Comparison of ENCODE assay signal across 7 cellular contexts in the genomic region with DNA sequence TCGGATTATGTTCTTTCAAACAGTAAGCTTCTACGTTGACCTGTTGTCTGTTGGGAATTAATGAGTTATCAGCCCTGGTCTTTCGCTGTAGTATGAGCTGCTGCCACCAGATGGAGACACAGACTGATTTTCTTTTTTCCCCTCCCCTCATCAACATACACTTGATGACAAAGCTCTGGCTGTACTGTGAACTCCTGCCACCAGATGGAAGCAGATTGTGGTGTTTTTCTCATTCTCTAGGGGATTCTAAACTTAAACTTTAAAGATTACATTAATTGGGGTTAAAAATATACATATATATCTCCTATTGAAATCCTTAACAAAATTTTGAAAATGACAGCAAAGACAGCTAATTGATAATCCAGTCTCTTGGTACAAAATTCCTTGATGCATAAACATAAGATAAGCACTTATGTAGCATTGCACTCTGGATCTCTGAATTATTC. TPM values are rescaled to one million over a fixed set of nuclear protein-coding genes. Genes with fewer than 3 reads are reported as not detected.
DNase-seq lines count a peak whose midpoint lies in the region; ATAC-seq and TF ChIP-seq lines count a peak whose summit lies in the region.

No MANE protein-coding gene starts in this region.

- peak; percentile 77 for DNase-seq in GM13977 (ENCODE audit: low spot score)
- peak; percentile 51 for DNase-seq in NCI-H1105 treated with DMSO at 0.1 percent for 48 hours (lab: John Stamatoyannopoulos, UW)
- DNase-seq in activated naive CD8-positive, alpha-beta T cell treated with anti-CD3 and anti-CD28 coated beads for 36 hours, result peak; percentile 39
- DNase-seq in cardiac muscle cell (ENCODE audit: low read depth in 1 of 2, low spot score in 1 of 2), result peak; percentile 79 to 82
- peak; percentile 58 for DNase-seq in putamen (ENCODE audit: low spot score)

- peaks cover 6% of the 10 kb centered on the region; the same call in 1 of the 2 replicates for H3F3A ChIP-seq in SU-DHL-6 (ENCODE audit: insufficient read depth)

- H3K27ac Mint-ChIP-seq in activated naive CD8-positive, alpha-beta T cell treated with anti-CD3 and anti-CD28 coated beads for 36 hours, result peak overlapping the region; percentile 8

- TF ChIP-seq CTCF in GM13977 (IDR thresholded peaks at IDR 0.05; ENCODE audit: extremely low read depth, insufficient read depth, missing control alignments) (peak; percentile 94), SU-DHL-6 (IDR thresholded peaks at IDR 0.05; ENCODE audit: insufficient read depth, low read length, poor library complexity, severe bottlenecking) (peak; percentile 70), cardiac muscle cell (IDR thresholded peaks at IDR 0.05; ENCODE audit: low read depth, low read length) (peak; percentile 79)

- H3K27me3 Mint-ChIP-seq in activated naive CD8-positive, alpha-beta T cell treated with anti-CD3 and anti-CD28 coated beads for 36 hours, result no peaks in the 10 kb centered on the region

- no peaks in the 10 kb centered on the region for H4K20me1 ChIP-seq in SU-DHL-6 (ENCODE audit: low read depth, low read length)

- H3K4me3 Mint-ChIP-seq in activated naive CD8-positive, alpha-beta T cell treated with anti-CD3 and anti-CD28 coated beads for 36 hours, result no peak overlapping the region

- H3K4me2 ChIP-seq in SU-DHL-6 (ENCODE audit: low read depth, low read length, poor library complexity, severe bottlenecking), result no peak overlapping the region

- H3K4me3 ChIP-seq in SU-DHL-6 (ENCODE audit: insufficient read depth, low read length, poor library complexity, severe bottlenecking), result no peak overlapping the region
- no peak overlapping the region for H3K4me3 ChIP-seq in cardiac muscle cell

- H3K9me3 Mint-ChIP-seq in activated naive CD8-positive, alpha-beta T cell treated with anti-CD3 and anti-CD28 coated beads for 36 hours, result no peaks in the 10 kb centered on the region

- in situ Hi-C loops in GM13977 (cut with MboI; ENCODE audit: low pct_unique_long_range_greater_than_20kb, low sequenced_read_pairs, unreplicated experiment), result loop anchor here (25.0 kb wide), 1 partner anchor 752 kb away; no protein-coding TSS in a partner anchor

- no peaks in the 10 kb centered on the region for H3K27me3 ChIP-seq in SU-DHL-6 (ENCODE audit: low read length)
- H3K27me3 ChIP-seq in cardiac muscle cell, result no peaks in the 10 kb centered on the region

- H3K27ac ChIP-seq in SU-DHL-6 (ENCODE audit: low read depth, low read length), result no peak overlapping the region
- H3K27ac ChIP-seq in cardiac muscle cell, result no peak overlapping the region

- H3K36me3 ChIP-seq in SU-DHL-6 (ENCODE audit: low read length) (no peaks in the 10 kb centered on the region), cardiac muscle cell (peaks cover 42% of the 10 kb centered on the region)

- no peaks in the 10 kb centered on the region for H3K4me1 ChIP-seq in cardiac muscle cell (ENCODE audit: low read depth)

- H3K36me3 Mint-ChIP-seq in activated naive CD8-positive, alpha-beta T cell treated with anti-CD3 and anti-CD28 coated beads for 36 hours, result peaks cover 34% of the 10 kb centered on the region

- H3K79me2 ChIP-seq in SU-DHL-6 (ENCODE audit: insufficient read depth, low read length), result no peaks in the 10 kb centered on the region

- no peaks in the 10 kb centered on the region for H3K9me2 ChIP-seq in SU-DHL-6 (replicated peaks; ENCODE audit: insufficient read depth, low read length)

- peak; percentile 76 for ATAC-seq in HG02759 (IDR thresholded peaks at IDR 0.05; ENCODE audit: unreplicated experiment)

- H3K4me1 Mint-ChIP-seq in activated naive CD8-positive, alpha-beta T cell treated with anti-CD3 and anti-CD28 coated beads for 36 hours, result peaks cover 23% of the 10 kb centered on the region

- H3K9me3 ChIP-seq in SU-DHL-6 (ENCODE audit: insufficient read depth, low read length) (no peaks in the 10 kb centered on the region), cardiac muscle cell (ENCODE audit: low read depth) (no peaks in the 10 kb centered on the region)

- H3K9ac ChIP-seq in SU-DHL-6 (ENCODE audit: low read length), result no peak overlapping the region

- H2AFZ ChIP-seq in SU-DHL-6 (ENCODE audit: low read depth, low read length, severe bottlenecking), result no peak overlapping the region

RNA-seq across cellular contexts. Expression of gene SMS, which starts 44.8 kb away (rescaled TPM):
- total RNA-seq in activated naive CD8-positive, alpha-beta T cell treated with anti-CD3 and anti-CD28 coated beads for 36 hours, result 100 to 1,000 TPM; 202 to 206 TPM
- 213 and 253 TPM in 2 replicates for total RNA-seq in cardiac muscle cell
- 403 and 501 TPM in 2 replicates for polyA plus RNA-seq in cardiac muscle cell

RNA-seq across cellular contexts. Expression of gene PHEX, which starts 46.8 kb away (rescaled TPM):
- total RNA-seq in activated naive CD8-positive, alpha-beta T cell treated with anti-CD3 and anti-CD28 coated beads for 36 hours, result 10 to 100 TPM; 22.3 to 22.4 TPM
- total RNA-seq in cardiac muscle cell, result 0.21 and 0.42 TPM in 2 replicates
- polyA plus RNA-seq in cardiac muscle cell, result 0.39 and 0.62 TPM in 2 replicates

Comparison
In these comparisons a context has a peak if more than half of its experiments do, and no peak if none do; other contexts are left out.
1. RNA of gene PHEX, which starts 46.8 kb away (total RNA-seq): 22.3 to 22.4 TPM in activated naive CD8-positive, alpha-beta T cell treated with anti-CD3 and anti-CD28 coated beads for 36 hours; 0.21 to 0.42 TPM in cardiac muscle cell; every median in the first group is over 10 times any median in the second.
2. Peak in every context shown above with its lines, with median percentiles within 50 percentile points of each other: DNase-seq and CTCF ChIP-seq.